Comparison of ENCODE assay signal across 9 cellular contexts in the genomic region with DNA sequence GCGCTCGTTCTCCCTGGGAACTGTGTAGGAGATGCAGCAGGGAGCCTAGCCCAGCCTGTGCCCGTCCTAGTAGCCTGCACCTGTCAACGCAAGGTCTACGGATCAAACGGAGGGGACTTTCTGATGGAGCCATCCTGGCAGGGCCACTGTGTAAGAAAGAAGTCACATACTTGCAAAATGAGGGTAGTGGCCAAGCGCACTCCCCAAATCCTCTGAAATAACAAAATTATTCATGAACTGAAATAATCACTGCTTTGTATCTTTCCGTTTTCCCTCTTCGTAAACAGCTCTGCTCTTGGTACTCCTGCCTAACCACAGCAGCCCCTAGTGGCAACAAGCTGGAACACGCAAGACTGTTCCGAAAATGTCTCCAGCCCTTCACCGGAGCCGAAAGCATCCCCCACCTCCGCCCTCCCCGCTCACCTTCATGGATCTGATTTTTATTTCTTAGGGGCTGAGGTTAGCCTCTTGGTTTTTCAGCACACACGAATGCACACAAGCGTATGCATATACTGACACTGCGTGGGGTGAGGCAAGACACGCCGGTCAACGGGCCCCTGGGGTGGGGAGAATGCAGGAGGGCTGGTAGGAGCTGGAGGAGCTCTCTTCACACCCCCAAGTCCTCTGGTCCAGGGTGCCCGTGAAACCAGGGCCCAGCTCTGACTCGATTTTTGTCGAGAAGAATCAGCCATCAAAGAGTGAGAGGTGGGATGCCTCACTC.
DNase-seq lines count a peak whose midpoint lies in the region; ATAC-seq and TF ChIP-seq lines count a peak whose summit lies in the region.
"Had no signal": no experiment of that assay in that cellular context is flagged by ENCODE, and none has a peak within 500 bp of the region (broad histone marks: within the 10 kb centered on the region; RNA-seq: fewer than 3 reads in every experiment).

No MANE protein-coding gene starts in this region.

- H3K9me3 Mint-ChIP-seq in activated naive CD8-positive, alpha-beta T cell treated with anti-CD3 and anti-CD28 coated beads for 36 hours, result no peaks in the 10 kb centered on the region
- H3K9me3 Mint-ChIP-seq: natural killer cell treated with Interleukin-12 subunit alpha and Interleukin-12 subunit beta and Interleukin-15 and Interleukin-18, amount 100 ng/mL, for 72 hours had no signal

- H3K4me3 Mint-ChIP-seq in activated naive CD8-positive, alpha-beta T cell treated with anti-CD3 and anti-CD28 coated beads for 36 hours, result no peak overlapping the region
- H3K4me3 Mint-ChIP-seq: natural killer cell treated with Interleukin-12 subunit alpha and Interleukin-12 subunit beta and Interleukin-15 and Interleukin-18, amount 100 ng/mL, for 72 hours had no signal

- H3K4me3 ChIP-seq in cardiac muscle cell, result no peak overlapping the region

- H3K4me1 Mint-ChIP-seq in activated naive CD8-positive, alpha-beta T cell treated with anti-CD3 and anti-CD28 coated beads for 36 hours, result peaks cover 2% of the 10 kb centered on the region

- DNase-seq in activated effector memory CD4-positive, alpha-beta T cell treated with anti-CD3 and anti-CD28 coated beads, Interleukin-2, amount 50 U/mL, for 16 hours, result peak; percentile 75
- DNase-seq in activated effector memory CD4-positive, alpha-beta T cell treated with Interleukin-2 at 50 U/mL for 16 hours, result no peak
- DNase-seq in NCI-H446 (lab: John Stamatoyannopoulos, UW), result peak; percentile 2 to 48
- peak; percentile 9 for DNase-seq in activated naive CD8-positive, alpha-beta T cell treated with anti-CD3 and anti-CD28 coated beads for 36 hours
- DNase-seq in cardiac muscle cell (ENCODE audit: low read depth in 1 of 2, low spot score in 1 of 2), result peak; percentile 48 to 77
- peak; percentile 82 for DNase-seq in pons (ENCODE audit: low spot score)

- H3K27ac Mint-ChIP-seq in activated naive CD8-positive, alpha-beta T cell treated with anti-CD3 and anti-CD28 coated beads for 36 hours, result no peak overlapping the region
- H3K27ac Mint-ChIP-seq: natural killer cell treated with Interleukin-12 subunit alpha and Interleukin-12 subunit beta and Interleukin-15 and Interleukin-18, amount 100 ng/mL, for 72 hours had no signal

- peaks cover 19% of the 10 kb centered on the region for H3K27me3 Mint-ChIP-seq in activated naive CD8-positive, alpha-beta T cell treated with anti-CD3 and anti-CD28 coated beads for 36 hours

- H3K4me1 ChIP-seq in cardiac muscle cell (ENCODE audit: low read depth), result no peaks in the 10 kb centered on the region

- no peak overlapping the region for H3K27ac ChIP-seq in cardiac muscle cell

- TF ChIP-seq CTCF in cardiac muscle cell (IDR thresholded peaks at IDR 0.05; ENCODE audit: low read depth, low read length), result peak; percentile 98

- no peaks in the 10 kb centered on the region for H3K36me3 Mint-ChIP-seq in activated naive CD8-positive, alpha-beta T cell treated with anti-CD3 and anti-CD28 coated beads for 36 hours
- H3K36me3 Mint-ChIP-seq: natural killer cell treated with Interleukin-12 subunit alpha and Interleukin-12 subunit beta and Interleukin-15 and Interleukin-18, amount 100 ng/mL, for 72 hours had no signal

- no peaks in the 10 kb centered on the region for H3K9me3 ChIP-seq in cardiac muscle cell (ENCODE audit: low read depth)

- ATAC-seq in HG02884 (IDR thresholded peaks at IDR 0.05; ENCODE audit: unreplicated experiment) (peak; percentile 69), GM19452 (IDR thresholded peaks at IDR 0.05; ENCODE audit: unreplicated experiment) (no peak)

- no peaks in the 10 kb centered on the region for H3K27me3 ChIP-seq in cardiac muscle cell

- H3K36me3 ChIP-seq in cardiac muscle cell, result no peaks in the 10 kb centered on the region
